ENCODE assay signal across 9 cellular contexts in genomic region chr3:52769786-52770445, GRCh38. TPM values are rescaled to one million over a fixed set of nuclear protein-coding genes. Genes with fewer than 3 reads are reported as not detected.
DNase-seq lines count a peak whose midpoint lies in the region; ATAC-seq and TF ChIP-seq lines count a peak whose summit lies in the region.
"Had no signal": no experiment of that assay in that cellular context is flagged by ENCODE, and none has a peak within 500 bp of the region (broad histone marks: within the 10 kb centered on the region; RNA-seq: fewer than 3 reads in every experiment).

No MANE protein-coding gene starts in this region.

- H3K79me2 ChIP-seq in DND-41 (ENCODE audit: insufficient read depth, low read length) = peaks cover 21% of the 10 kb centered on the region

- H2AFZ ChIP-seq in DND-41 (ENCODE audit: low read depth, low read length) = peak overlapping the region; percentile 87

- H3K4me1 ChIP-seq in DND-41 (ENCODE audit: insufficient read depth, low read length) = peaks cover 22% of the 10 kb centered on the region

- H3K36me3 ChIP-seq in DND-41 (ENCODE audit: insufficient read depth, low read length) = peaks cover 26% of the 10 kb centered on the region; the same call in 1 of the 2 replicates

- no peaks in the 10 kb centered on the region for H3K36me3 Mint-ChIP-seq in natural killer cell

- peak overlapping the region; percentile 73; the same call in 1 of the 2 replicates for H3K27ac ChIP-seq in DND-41 (ENCODE audit: low read length)

- no peak for TF ChIP-seq CTCF in DND-41 (IDR thresholded peaks at IDR 0.05; ENCODE audit: borderline replicate concordance, extremely low read depth, low read length, poor library complexity, severe bottlenecking)
- TF ChIP-seq CTCF in natural killer cell (IDR thresholded peaks at IDR 0.05) = no peak
- TF ChIP-seq CTCF in omental fat pad (IDR thresholded peaks at IDR 0.05) = no peak

- DNase-seq in DND-41 = no peak
- peak; percentile 31 for DNase-seq in NCI-H2227 treated with DMSO at 0.1 percent for 48 hours (lab: John Stamatoyannopoulos, UW)
- peak; percentile 27 for DNase-seq in dermis blood vessel endothelial cell
- DNase-seq in natural killer cell = no peak
- DNase-seq in omental fat pad (ENCODE audit: low spot score) = no peak
- DNase-seq in NCI-H524 (lab: John Stamatoyannopoulos, UW) = no peak

- H3K4me1 Mint-ChIP-seq in natural killer cell = peaks cover 24 to 25% of the 10 kb centered on the region in 2 donors

- peak overlapping the region; percentile 70 for H3K4me2 ChIP-seq in DND-41 (ENCODE audit: insufficient read depth, low read length)

- ATAC-seq in DND-41 (ENCODE audit: insufficient read depth, low read depth) (no peak), natural killer cell (no peak), HG02884 (IDR thresholded peaks at IDR 0.05; ENCODE audit: unreplicated experiment) (no peak), GM19395 (IDR thresholded peaks at IDR 0.05; ENCODE audit: unreplicated experiment) (no peak), omental fat pad (ENCODE audit: low FRiP score) (no peak)

- H3K27me3 ChIP-seq in DND-41 (ENCODE audit: insufficient read depth, low read length, poor library complexity) = no peaks in the 10 kb centered on the region

- H3K4me3 Mint-ChIP-seq in natural killer cell = peak overlapping the region; percentile 97

- H3K9me3 Mint-ChIP-seq in natural killer cell = no peaks in the 10 kb centered on the region

- no peaks in the 10 kb centered on the region for H3K9me3 ChIP-seq in DND-41 (ENCODE audit: insufficient read depth, low read length, severe bottlenecking)

- no peaks in the 10 kb centered on the region for H4K20me1 ChIP-seq in DND-41 (ENCODE audit: insufficient read depth, low read length)

- peak overlapping the region; percentile 61 for H3K9ac ChIP-seq in DND-41 (ENCODE audit: low read depth, low read length)

- H3K4me3 ChIP-seq in DND-41 (ENCODE audit: low read depth in 1 of 2, low read length in 2 of 2) = peak overlapping the region; percentile 36 to 67; a peak in 3 of 4 replicates

- peak overlapping the region; percentile 64 to 91 for H3K27ac Mint-ChIP-seq in natural killer cell

- intact Hi-C loops in natural killer cell (cut with micrococcal nuclease) = no loop called here

- H3K27me3 Mint-ChIP-seq in natural killer cell (ENCODE audit: low read depth in 2 of 2) = no peaks in the 10 kb centered on the region

RNA-seq across cellular contexts. Expression of gene NEK4, which starts 0.8 kb away (rescaled TPM):
- total RNA-seq in dermis blood vessel endothelial cell (14.3 and 18.7 TPM in 2 replicates), natural killer cell (10 to 100 TPM; 13.8 to 19.5 (median 15.5) TPM), omental fat pad (10 to 100 TPM; 16.8 to 22.0 (median 18.7) TPM)

RNA-seq across cellular contexts. Expression of gene ITIH1, which starts 7.5 kb away (rescaled TPM):
- total RNA-seq in dermis blood vessel endothelial cell = not detected in 2 replicates
- total RNA-seq in natural killer cell = under 1 TPM in 1 of 3 donors, not detected in 2; 0.56 TPM
- under 1 TPM in 1 of 4 donors, not detected in 3; 0.94 TPM for total RNA-seq in omental fat pad
- total RNA-seq: T-helper 2 cell treated with Interferon-gamma antibody and Interleukin-4, amounts not matched to agents 100 ng/mL and 5 ng/mL, for 36 hours had no signal

RNA-seq across cellular contexts. Expression of gene ITIH3, which starts 24.7 kb away (rescaled TPM):
- total RNA-seq in dermis blood vessel endothelial cell = 0.19 and 0.34 TPM in 2 replicates
- not detected for total RNA-seq in natural killer cell
- 1 to 10 TPM in 3 of 4 donors, under 1 TPM in 1; 0.93 to 2.8 (median 1.9) TPM for total RNA-seq in omental fat pad
- total RNA-seq: T-helper 2 cell treated with Interferon-gamma antibody and Interleukin-4, amounts not matched to agents 100 ng/mL and 5 ng/mL, for 36 hours had no signal

Comparison
In these comparisons a context has a peak if more than half of its experiments do, and no peak if none do; other contexts are left out.
1. DNase-seq: peak in NCI-H2227 treated with DMSO at 0.1 percent for 48 hours (single experiment) and dermis blood vessel endothelial cell (single experiment); none in DND-41 (single experiment), natural killer cell (single experiment), omental fat pad (single experiment) and NCI-H524 (0 of 2).